14 cellular contexts compared by ENCODE assay signal in genomic region chr17:44383861-44384260, GRCh38. TPM values are rescaled to one million over a fixed set of nuclear protein-coding genes. Genes with fewer than 3 reads are reported as not detected.
DNase-seq lines count a peak whose midpoint lies in the region; ATAC-seq and TF ChIP-seq lines count a peak whose summit lies in the region.
"Had no signal": no experiment of that assay in that cellular context is flagged by ENCODE, and none has a peak within 500 bp of the region (broad histone marks: within the 10 kb centered on the region; RNA-seq: fewer than 3 reads in every experiment).

No MANE protein-coding gene starts in this region.

- H3K27me3 Mint-ChIP-seq in GM23338 (ENCODE audit: insufficient read depth, low read depth, poor library complexity), result peaks cover 42% of the 10 kb centered on the region
- no peaks in the 10 kb centered on the region for H3K27me3 Mint-ChIP-seq in chondrocyte (ENCODE audit: low read depth)

- peak overlapping the region; percentile 98 for H3K4me2 ChIP-seq in GM23338

- in situ Hi-C loops in gastrocnemius medialis (cut with MboI; ENCODE audit: low sequenced_read_pairs in 4 of 4), result no loop called here

- ATAC-seq in GM23338 (no peak), gastrocnemius medialis (no peak), GM19455 (IDR thresholded peaks at IDR 0.05; ENCODE audit: unreplicated experiment) (no peak)
- ATAC-seq: CD8-positive, alpha-beta T cell; HCT116 had no signal

- H3K27ac Mint-ChIP-seq in GM23338, result no peak overlapping the region
- no peak overlapping the region for H3K27ac Mint-ChIP-seq in chondrocyte (ENCODE audit: unreplicated experiment)
- H3K27ac Mint-ChIP-seq: B cell; CD8-positive, alpha-beta T cell; HFFc6; IgD-negative memory B cell had no signal

- intact Hi-C loops in gastrocnemius medialis (cut with DNase I; ENCODE audit: low total_unique reads), result no loop called here

- TF ChIP-seq POLR2A in gastrocnemius medialis (IDR thresholded peaks at IDR 0.05), result no peak

- H3K36me3 Mint-ChIP-seq in GM23338 (ENCODE audit: low read depth) (no peaks in the 10 kb centered on the region; the same call in 2 of the 3 replicates), chondrocyte (ENCODE audit: low read depth) (no peaks in the 10 kb centered on the region)
- H3K36me3 Mint-ChIP-seq: CD8-positive, alpha-beta T cell; IgD-negative memory B cell had no signal

- TF ChIP-seq CTCF in GM23338 (conservative IDR thresholded peaks at IDR 0.05; ENCODE audit: low read depth in 2 of 2), result no peak
- TF ChIP-seq CTCF in chondrocyte (IDR thresholded peaks at IDR 0.05), result no peak
- no peak for TF ChIP-seq CTCF in gastrocnemius medialis (IDR thresholded peaks at IDR 0.05 in 4 of 5, conservative IDR thresholded peaks at IDR 0.05 in 1 of 5)

- H3K27me3 ChIP-seq in GM23338 (ENCODE audit: insufficient read depth) (peaks cover 51% of the 10 kb centered on the region), gastrocnemius medialis (peaks cover 29 to 42% (median 40%) of the 10 kb centered on the region in 3 donors)
- H3K27me3 ChIP-seq: BLaER1 treated with 17β-estradiol and CSF1 and Interleukin-3, amounts not matched to agents 10 nM and 100 nM had no signal

- H3K4me3 ChIP-seq in GM23338 (peak overlapping the region; percentile 82; the same call in 1 of the 2 replicates), gastrocnemius medialis (no peak overlapping the region)
- H3K4me3 ChIP-seq: BLaER1 treated with 17β-estradiol and CSF1 and Interleukin-3, amounts not matched to agents 10 nM and 100 nM; GM23248 had no signal

- no peak for DNase-seq in GM23338 (ENCODE audit: low spot score)
- DNase-seq in chondrocyte (ENCODE audit: low spot score), result peak; percentile 48
- DNase-seq in mesenteric fat pad (ENCODE audit: low spot score), result peak; percentile 85
- DNase-seq in gastrocnemius medialis, result no peak
- DNase-seq in stimulated activated CD8-positive, alpha-beta memory T cell treated with anti-CD3 and anti-CD28 coated beads, Interleukin-4, amount 100 ng/mL, for 48 hours, result no peak
- DNase-seq: CD8-positive, alpha-beta T cell; GM23248; HFFc6; KBM-7 had no signal

- H3F3A ChIP-seq in GM23338 (replicated peaks; ENCODE audit: low read depth), result 0 out of 2 replicates have a peak, but pooled peaks cover 3% of the 10 kb centered on the region

- H3K4me1 Mint-ChIP-seq in GM23338, result peaks cover 13% of the 10 kb centered on the region
- H3K4me1 Mint-ChIP-seq in chondrocyte (ENCODE audit: low read depth), result peaks cover 10% of the 10 kb centered on the region

- H3K9me3 Mint-ChIP-seq in GM23338 (no peaks in the 10 kb centered on the region), chondrocyte (ENCODE audit: low read depth) (no peaks in the 10 kb centered on the region)
- H3K9me3 Mint-ChIP-seq: CD8-positive, alpha-beta T cell; HFFc6; IgD-negative memory B cell had no signal

- H2AFZ ChIP-seq in GM23338, result no peak overlapping the region

- no peaks in the 10 kb centered on the region for H3K9me3 ChIP-seq in gastrocnemius medialis
- H3K9me3 ChIP-seq: BLaER1 treated with 17β-estradiol and CSF1 and Interleukin-3, amounts not matched to agents 10 nM and 100 nM had no signal

- H3K27ac ChIP-seq in GM23338 (ENCODE audit: low read depth), result no peak overlapping the region
- H3K27ac ChIP-seq in gastrocnemius medialis, result no peak overlapping the region
- H3K27ac ChIP-seq: GM23248 had no signal

- H3K36me3 ChIP-seq in GM23338 (ENCODE audit: insufficient read depth) (no peaks in the 10 kb centered on the region), gastrocnemius medialis (no peaks in the 10 kb centered on the region)
- H3K36me3 ChIP-seq: BLaER1 treated with 17β-estradiol and CSF1 and Interleukin-3, amounts not matched to agents 10 nM and 100 nM had no signal

- no peaks in the 10 kb centered on the region for H4K20me1 ChIP-seq in GM23338 (replicated peaks; ENCODE audit: insufficient read depth)
- H4K20me1 ChIP-seq: BLaER1 treated with 17β-estradiol and CSF1 and Interleukin-3, amounts not matched to agents 10 nM and 100 nM had no signal

- no peaks in the 10 kb centered on the region for H3K9me2 ChIP-seq in GM23338 (ENCODE audit: insufficient read depth)

- H3K4me1 ChIP-seq in GM23338 (ENCODE audit: insufficient read depth) (peaks cover 7% of the 10 kb centered on the region), gastrocnemius medialis (peaks cover 12 to 14% of the 10 kb centered on the region in 2 donors)

- no peaks in the 10 kb centered on the region for H3K79me2 ChIP-seq in GM23338 (replicated peaks; ENCODE audit: insufficient read depth)

- H3K4me3 Mint-ChIP-seq in GM23338 (no peak overlapping the region), chondrocyte (ENCODE audit: unreplicated experiment) (no peak overlapping the region)

TF ChIP-seq in GM23338, 12 proteins besides CTCF, POLR2A, EP300 and RAD21:
- TF ChIP-seq EZH2 (IDR thresholded peaks at IDR 0.05; ENCODE audit: low read depth, unreplicated experiment) (no peak), ZNF331 (CRISPR knock-in tag; IDR thresholded peaks at IDR 0.05; ENCODE audit: low read depth) (no peak)

RNA-seq across cellular contexts. Expression of gene ITGA2B, which starts 5.6 kb away (rescaled TPM):
- 9.6 and 13.3 TPM in 2 replicates for total RNA-seq in GM23338 (2014; rRNA removed; shearing (Covaris generic))
- polyA plus RNA-seq in GM23338 (2016; fragmentation: Nextera tagmentation; extraction: Ambion mirVana), result 7.8 and 13.9 TPM in 2 replicates
- total RNA-seq in chondrocyte (1.7 to 2.2 TPM (median 2.0 TPM) in 3 replicates), mesenteric fat pad (1.4 TPM), gastrocnemius medialis (under 1 TPM in 1 of 4 donors, not detected in 3; 0.33 TPM)
- total RNA-seq: GM23248 had no signal
- polyA plus RNA-seq: GM23248 had no signal

RNA-seq across cellular contexts. Expression of gene FAM171A2, which starts 20.2 kb away (rescaled TPM):
- total RNA-seq in GM23338 (2014; rRNA removed; shearing (Covaris generic)), result 26.6 and 35.4 TPM in 2 replicates
- polyA plus RNA-seq in GM23338 (2016; fragmentation: Nextera tagmentation; extraction: Ambion mirVana), result 3.9 and 4.1 TPM in 2 replicates
- total RNA-seq in chondrocyte, result 14.8 to 20.6 TPM (median 18.6 TPM) in 3 replicates
- total RNA-seq in mesenteric fat pad, result 3.0 TPM
- under 1 TPM in 3 of 4 donors, not detected in 1; 0.10 to 0.47 (median 0.23) TPM for total RNA-seq in gastrocnemius medialis

RNA-seq across cellular contexts. Expression of gene GRN, which starts 38.8 kb away (rescaled TPM):
- 193 and 216 TPM in 2 replicates for total RNA-seq in GM23338 (2014; rRNA removed; shearing (Covaris generic))
- 101 and 122 TPM in 2 replicates for polyA plus RNA-seq in GM23338 (2016; fragmentation: Nextera tagmentation; extraction: Ambion mirVana)
- total RNA-seq in chondrocyte (340 to 401 TPM (median 342 TPM) in 3 replicates), mesenteric fat pad (278 TPM), gastrocnemius medialis (100 to 1,000 TPM in 2 of 4 donors, 10 to 100 TPM in 2; 64.2 to 111 (median 87.1) TPM)

RNA-seq across cellular contexts. Expression of gene SLC25A39, which starts 59.2 kb away (rescaled TPM):
- total RNA-seq in GM23338 (2014; rRNA removed; shearing (Covaris generic)), result 157 and 184 TPM in 2 replicates
- polyA plus RNA-seq in GM23338 (2016; fragmentation: Nextera tagmentation; extraction: Ambion mirVana), result 202 and 215 TPM in 2 replicates
- 78.6 to 95.5 TPM (median 84.1 TPM) in 3 replicates for total RNA-seq in chondrocyte
- total RNA-seq in mesenteric fat pad, result 60.0 TPM
- total RNA-seq in gastrocnemius medialis, result 10 to 100 TPM; 36.7 to 44.2 (median 38.4) TPM

Comparison
In these comparisons a context has a peak if more than half of its experiments do, and no peak if none do; other contexts are left out.
1. DNase-seq: peak in chondrocyte (single experiment) and mesenteric fat pad (single experiment); none in GM23338 (single experiment), gastrocnemius medialis (0 of 2) and stimulated activated CD8-positive, alpha-beta memory T cell treated with anti-CD3 and anti-CD28 coated beads, Interleukin-4, amount 100 ng/mL, for 48 hours (single experiment).